8 cellular contexts compared by ENCODE assay signal in the genomic region with DNA sequence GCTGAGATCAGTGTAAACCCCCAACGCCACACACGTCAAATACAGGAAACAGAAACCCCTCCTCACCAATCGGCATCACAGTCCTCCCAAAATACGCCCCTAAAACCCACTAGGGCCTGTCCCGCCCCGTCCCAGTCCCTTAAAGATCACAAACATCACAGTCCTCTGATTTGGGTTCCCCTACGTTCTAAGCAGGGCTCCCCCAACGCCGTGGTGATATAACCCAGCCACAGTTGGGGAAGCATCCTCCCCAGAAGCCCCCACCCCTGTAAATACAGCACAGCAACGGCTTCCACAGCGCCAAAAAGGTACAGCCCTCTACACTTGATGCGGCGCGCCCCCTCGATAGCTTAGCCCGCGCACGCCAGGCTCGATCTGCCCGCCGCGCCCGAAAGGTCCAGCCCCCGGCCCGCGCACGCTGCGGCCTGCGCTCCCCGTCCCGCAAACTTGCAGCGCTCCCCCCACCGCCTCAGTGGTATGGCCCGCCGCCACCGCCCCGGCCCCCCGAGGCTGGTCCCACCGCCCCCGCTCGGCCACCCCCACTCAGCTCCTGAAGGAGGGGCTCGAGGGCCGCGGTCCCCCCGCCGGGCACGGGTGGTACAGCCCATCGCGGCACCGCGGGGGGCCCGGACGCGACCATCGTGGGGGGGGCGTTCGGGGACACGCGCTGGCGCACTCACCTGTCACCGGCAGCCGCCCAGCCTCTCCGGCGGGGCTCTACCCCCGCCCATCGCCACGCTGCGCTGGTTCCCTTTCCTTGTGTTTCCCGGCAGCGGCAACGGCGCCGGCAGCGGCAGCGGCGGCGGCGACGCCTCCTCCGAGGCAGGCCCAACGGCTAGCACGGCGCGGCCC. TPM values are rescaled to one million over a fixed set of nuclear protein-coding genes. Genes with fewer than 3 reads are reported as not detected.
A peak's percentile ranks its signal among the peaks of the same experiment; 100 is the strongest.
DNase-seq lines count a peak whose midpoint lies in the region; ATAC-seq and TF ChIP-seq lines count a peak whose summit lies in the region.

A gene (minus strand): TSS at position 845 of the 852 bp plus-strand sequence. CDS start 20,078 bp downstream, outside the sequence.

- H3K27ac ChIP-seq in CD4-positive, alpha-beta memory T cell (ENCODE audit: low read depth, low read length): peak within 1 kb of the TSS; percentile 88
- H3K27ac ChIP-seq in HL-60 (replicated peaks) (peak within 1 kb of the TSS; percentile 87), SK-N-MC (peak within 1 kb of the TSS; percentile 97), heart left ventricle (peak within 1 kb of the TSS; percentile 87 to 99 (median 96)), psoas muscle (peak within 1 kb of the TSS; percentile 87), urinary bladder (ENCODE audit: low read depth) (peak within 1 kb of the TSS; percentile 96)

- CTCF ChIA-PET in CD4-positive, alpha-beta memory T cell (lab: Charles Lee; ENCODE audit: partially characterized antibody): no interaction called here

- H3K9me3 ChIP-seq in CD4-positive, alpha-beta memory T cell (ENCODE audit: control insufficient read depth in 1 of 2, low read length in 2 of 2): no peaks in the 10 kb centered on the region
- no peaks in the 10 kb centered on the region for H3K9me3 ChIP-seq in SK-N-MC (ENCODE audit: low read depth, low read length)
- H3K9me3 ChIP-seq in heart left ventricle: no peaks in the 10 kb centered on the region
- no peaks in the 10 kb centered on the region for H3K9me3 ChIP-seq in psoas muscle

- H3K36me3 Mint-ChIP-seq in CD4-positive, alpha-beta memory T cell: peaks cover 0 to 9% of the 10 kb centered on the region in 2 donors
- H3K36me3 Mint-ChIP-seq in activated naive CD8-positive, alpha-beta T cell treated with anti-CD3 and anti-CD28 coated beads for 36 hours: peaks cover 6% of the 10 kb centered on the region

- H3K27me3 ChIP-seq in CD4-positive, alpha-beta memory T cell (ENCODE audit: insufficient read depth, low read length): no peaks in the 10 kb centered on the region
- no peaks in the 10 kb centered on the region for H3K27me3 ChIP-seq in HL-60 (ENCODE audit: insufficient read depth, poor library complexity, severe bottlenecking)
- no peaks in the 10 kb centered on the region for H3K27me3 ChIP-seq in heart left ventricle
- no peaks in the 10 kb centered on the region for H3K27me3 ChIP-seq in psoas muscle (ENCODE audit: insufficient read depth in 3 of 3, low read length in 2 of 3)

- DNase-seq in CD4-positive, alpha-beta memory T cell: peak; percentile 65 to 93 (median 75)
- DNase-seq in HL-60 (ENCODE audit: low read depth in 1 of 2, low spot score in 1 of 2): peak in 1 of 2 experiments; percentile 14
- DNase-seq in SK-N-MC (ENCODE audit: low read depth, low spot score): no peak
- DNase-seq in activated naive CD8-positive, alpha-beta T cell treated with anti-CD3 and anti-CD28 coated beads for 36 hours: peak; percentile 86
- DNase-seq in heart left ventricle: peak in 3 of 5 donors; percentile 72 to 78 (median 75)
- DNase-seq in psoas muscle: peak in 1 of 2 donors; percentile 76

- H3K4me1 Mint-ChIP-seq in CD4-positive, alpha-beta memory T cell: peaks cover 30 to 64% (median 47%) of the 10 kb centered on the region in 4 donors
- peaks cover 47% of the 10 kb centered on the region for H3K4me1 Mint-ChIP-seq in activated naive CD8-positive, alpha-beta T cell treated with anti-CD3 and anti-CD28 coated beads for 36 hours

- ATAC-seq in GM19455 (IDR thresholded peaks at IDR 0.05; ENCODE audit: unreplicated experiment) (peak; percentile 30), heart left ventricle (peak in 2 of 4 donors; percentile 46 to 56), psoas muscle (peak; percentile 56 to 63 (median 58))

- TF ChIP-seq POLR2A in heart left ventricle (IDR thresholded peaks at IDR 0.05): no peak

- H3K36me3 ChIP-seq in CD4-positive, alpha-beta memory T cell (ENCODE audit: insufficient read depth, low read length): no peaks in the 10 kb centered on the region
- no peaks in the 10 kb centered on the region for H3K36me3 ChIP-seq in SK-N-MC (ENCODE audit: insufficient read depth, low read length)
- H3K36me3 ChIP-seq in heart left ventricle: no peaks in the 10 kb centered on the region
- peaks cover 0 to 8% of the 10 kb centered on the region in 2 donors for H3K36me3 ChIP-seq in psoas muscle (ENCODE audit: insufficient read depth in 1 of 2, low read depth in 1 of 2)
- H3K36me3 ChIP-seq in urinary bladder (ENCODE audit: insufficient read depth): no peaks in the 10 kb centered on the region

- WGBS in heart left ventricle, 4 donors: 0 to 1% (median 1%) methylated on average over 31 to 84 of the region's 84 CpGs
- WGBS in psoas muscle, 3 donors: 0 to 1% (median 1%) methylated on average over 63 to 84 of the region's 84 CpGs
- under 1% methylated on average over 84 of the region's 84 CpGs for WGBS in urinary bladder

- H3K27ac Mint-ChIP-seq in CD4-positive, alpha-beta memory T cell: peak within 1 kb of the TSS; percentile 93 to 99 (median 99)
- peak within 1 kb of the TSS; percentile 99 for H3K27ac Mint-ChIP-seq in activated naive CD8-positive, alpha-beta T cell treated with anti-CD3 and anti-CD28 coated beads for 36 hours

- peak within 1 kb of the TSS; percentile 69 to 77 for H3K4me3 ChIP-seq in CD4-positive, alpha-beta memory T cell (ENCODE audit: low read length in 2 of 2)
- H3K4me3 ChIP-seq in HL-60 (replicated peaks; ENCODE audit: insufficient read depth, low read length): peak within 1 kb of the TSS; percentile 77
- peak within 1 kb of the TSS; percentile 90 for H3K4me3 ChIP-seq in SK-N-MC
- H3K4me3 ChIP-seq in heart left ventricle: peak within 1 kb of the TSS; percentile 73 to 99 (median 87)
- H3K4me3 ChIP-seq in psoas muscle: peak within 1 kb of the TSS; percentile 87
- peak within 1 kb of the TSS; percentile 96 for H3K4me3 ChIP-seq in urinary bladder (ENCODE audit: low read depth, low read length)

- peak within 1 kb of the TSS; percentile 92 to 98 (median 97) for H3K4me3 Mint-ChIP-seq in CD4-positive, alpha-beta memory T cell
- peak within 1 kb of the TSS; percentile 98 for H3K4me3 Mint-ChIP-seq in activated naive CD8-positive, alpha-beta T cell treated with anti-CD3 and anti-CD28 coated beads for 36 hours

- TF ChIP-seq CTCF in HL-60 (IDR thresholded peaks at IDR 0.05; ENCODE audit: insufficient read depth, low read length) (no peak), heart left ventricle (IDR thresholded peaks at IDR 0.05) (peak in 3 of 12 donors; percentile 1 to 32 (median 9)), psoas muscle (IDR thresholded peaks at IDR 0.05) (no peak)

- peak within 1 kb of the TSS; percentile 96 for H3K9ac ChIP-seq in SK-N-MC (ENCODE audit: insufficient read length)

- peaks cover 58% of the 10 kb centered on the region for H3K4me1 ChIP-seq in CD4-positive, alpha-beta memory T cell (ENCODE audit: insufficient read depth, low read length)
- H3K4me1 ChIP-seq in heart left ventricle (peaks cover 4 to 59% (median 51%) of the 10 kb centered on the region in 12 donors), psoas muscle (peaks cover 45% of the 10 kb centered on the region), urinary bladder (ENCODE audit: insufficient read depth) (no peaks in the 10 kb centered on the region)

- no peaks in the 10 kb centered on the region for H3K27me3 Mint-ChIP-seq in CD4-positive, alpha-beta memory T cell
- H3K27me3 Mint-ChIP-seq in activated naive CD8-positive, alpha-beta T cell treated with anti-CD3 and anti-CD28 coated beads for 36 hours: no peaks in the 10 kb centered on the region

- POLR2A ChIA-PET in CD4-positive, alpha-beta memory T cell (lab: Charles Lee; ENCODE audit: partially characterized antibody): interaction anchor here (0.6 to 2.5 kb wide), 6 partner anchors 63 to 839 kb away, joined by 3 to 13 read pairs (median 5); a partner anchor contains a TSS

- intact Hi-C loops in CD4-positive, alpha-beta memory T cell (cut with micrococcal nuclease): loop anchor here (1.0 to 10.0 kb wide), 6 partner anchors 64 to 328 kb away; a partner anchor contains a TSS
- intact Hi-C loops in heart left ventricle (cut with DNase I) (loop anchor here in 4 of 10 donors (5.0 to 10.0 kb wide), 3 partner anchors 42 to 320 kb away; a partner anchor contains a TSS), psoas muscle (cut with DNase I) (loop anchor here in 1 of 2 donors (5.0 kb wide), 1 partner anchor 52 kb away; no protein-coding TSS in a partner anchor)

- peaks cover 0 to 5% (median 0%) of the 10 kb centered on the region in 8 donors for H3K9me3 Mint-ChIP-seq in CD4-positive, alpha-beta memory T cell
- no peaks in the 10 kb centered on the region for H3K9me3 Mint-ChIP-seq in activated naive CD8-positive, alpha-beta T cell treated with anti-CD3 and anti-CD28 coated beads for 36 hours

RNA-seq across cellular contexts. Expression of the gene that starts here (rescaled TPM):
- total RNA-seq in CD4-positive, alpha-beta memory T cell: 100 to 1,000 TPM; 168 to 180 TPM
- polyA plus RNA-seq in CD4-positive, alpha-beta memory T cell: 10 to 100 TPM; 10.6 to 27.8 TPM
- total RNA-seq in activated naive CD8-positive, alpha-beta T cell treated with anti-CD3 and anti-CD28 coated beads for 36 hours: 100 to 1,000 TPM; 139 to 141 TPM
- total RNA-seq in heart left ventricle (100 to 1,000 TPM in 7 of 9 donors, 10 to 100 TPM in 2; 81.8 to 132 (median 113) TPM), psoas muscle (100 to 1,000 TPM; 135 to 194 (median 173) TPM), urinary bladder (98.9 TPM)
- polyA plus RNA-seq in heart left ventricle (10 to 100 TPM; 71.0 to 91.0 TPM), psoas muscle (100 to 1,000 TPM in 1 of 3 donors, 10 to 100 TPM in 2; 81.8 to 139 (median 98.0) TPM), urinary bladder (90.1 TPM)
